ENCODE assay signal across 8 cellular contexts in genomic region chr10:114821293-114821914, GRCh38. TPM values are rescaled to one million over a fixed set of nuclear protein-coding genes. Genes with fewer than 3 reads are reported as not detected.
DNase-seq lines count a peak whose midpoint lies in the region; ATAC-seq and TF ChIP-seq lines count a peak whose summit lies in the region.

A gene with protein sequence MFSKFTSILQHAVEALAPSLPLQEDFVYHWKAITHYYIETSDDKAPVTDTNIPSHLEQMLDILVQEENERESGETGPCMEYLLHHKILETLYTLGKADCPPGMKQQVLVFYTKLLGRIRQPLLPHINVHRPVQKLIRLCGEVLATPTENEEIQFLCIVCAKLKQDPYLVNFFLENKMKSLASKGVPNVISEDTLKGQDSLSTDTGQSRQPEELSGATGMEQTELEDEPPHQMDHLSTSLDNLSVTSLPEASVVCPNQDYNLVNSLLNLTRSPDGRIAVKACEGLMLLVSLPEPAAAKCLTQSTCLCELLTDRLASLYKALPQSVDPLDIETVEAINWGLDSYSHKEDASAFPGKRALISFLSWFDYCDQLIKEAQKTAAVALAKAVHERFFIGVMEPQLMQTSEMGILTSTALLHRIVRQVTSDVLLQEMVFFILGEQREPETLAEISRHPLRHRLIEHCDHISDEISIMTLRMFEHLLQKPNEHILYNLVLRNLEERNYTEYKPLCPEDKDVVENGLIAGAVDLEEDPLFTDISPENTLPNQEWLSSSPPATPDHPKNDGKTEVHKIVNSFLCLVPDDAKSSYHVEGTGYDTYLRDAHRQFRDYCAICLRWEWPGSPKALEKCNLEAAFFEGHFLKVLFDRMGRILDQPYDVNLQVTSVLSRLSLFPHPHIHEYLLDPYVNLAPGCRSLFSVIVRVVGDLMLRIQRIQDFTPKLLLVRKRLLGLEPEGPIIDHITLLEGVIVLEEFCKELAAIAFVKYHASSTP (plus strand): TSS chr10:114821780. CDS start chr10:114822079, 299 bp downstream.

- H3K27ac Mint-ChIP-seq in activated T-cell treated with anti-CD3 and anti-CD28 coated beads, Interleukin-2, amount 50 U/mL, for 24 hours, result peak within 1 kb of the TSS; percentile 96
- H3K27ac Mint-ChIP-seq in stimulated activated effector memory CD8-positive, alpha-beta T cell treated with anti-CD3 and anti-CD28 coated beads, Interleukin-12 subunit alpha, Interleukin-12 subunit beta, amount 100 ng/mL, for 72 hours, result peak within 1 kb of the TSS; percentile 97

- H3K36me3 Mint-ChIP-seq in activated T-cell treated with anti-CD3 and anti-CD28 coated beads, Interleukin-2, amount 50 U/mL, for 24 hours (ENCODE audit: low read depth), result peaks cover 24% of the 10 kb centered on the region
- peaks cover 12% of the 10 kb centered on the region for H3K36me3 Mint-ChIP-seq in stimulated activated effector memory CD8-positive, alpha-beta T cell treated with anti-CD3 and anti-CD28 coated beads, Interleukin-12 subunit alpha, Interleukin-12 subunit beta, amount 100 ng/mL, for 72 hours

- no peaks in the 10 kb centered on the region for H3K27me3 ChIP-seq in PC-3 (ENCODE audit: low read length)

- peak within 1 kb of the TSS; percentile 79 for H3K27ac ChIP-seq in PC-3 (ENCODE audit: low read length)

- H3K9me3 Mint-ChIP-seq in activated T-cell treated with anti-CD3 and anti-CD28 coated beads, Interleukin-2, amount 50 U/mL, for 24 hours, result no peaks in the 10 kb centered on the region
- H3K9me3 Mint-ChIP-seq in stimulated activated effector memory CD8-positive, alpha-beta T cell treated with anti-CD3 and anti-CD28 coated beads, Interleukin-12 subunit alpha, Interleukin-12 subunit beta, amount 100 ng/mL, for 72 hours, result no peaks in the 10 kb centered on the region

- BruUV-seq in PC-3 (replicated peaks; lab: Mats Ljungman, UMichigan), result no TSS peak

- peak within 1 kb of the TSS; percentile 99 for H3K4me3 ChIP-seq in PC-3 (ENCODE audit: low read length)

- no peaks in the 10 kb centered on the region for H3F3A ChIP-seq in PC-3 (ENCODE audit: low read length, unreplicated experiment)

- 0 out of 2 replicates have a peak, but pooled peaks have one; percentile 26 for TF ChIP-seq CTCF in PC-3 (conservative IDR thresholded peaks at IDR 0.05; ENCODE audit: low read depth, low read length)

- no peaks in the 10 kb centered on the region for H3K36me3 ChIP-seq in PC-3 (ENCODE audit: low read depth, low read length)

- DNase-seq in COR-L47 (lab: John Stamatoyannopoulos, UW), result peak; percentile 2
- peak; percentile 76 for DNase-seq in PC-3
- peak; percentile 92 for DNase-seq in activated T-cell treated with anti-CD3 and anti-CD28 coated beads, Interleukin-2, amount 50 U/mL, for 24 hours
- DNase-seq in myocyte (ENCODE audit: low read depth), result peak; percentile 82
- DNase-seq in stimulated activated effector memory CD8-positive, alpha-beta T cell treated with anti-CD3 and anti-CD28 coated beads, Interleukin-12 subunit alpha, Interleukin-12 subunit beta, amount 100 ng/mL, for 72 hours (ENCODE audit: low spot score in 2 of 2), result peak; percentile 93 to 95

- intact Hi-C loops in PC-3 (cut with micrococcal nuclease), result loop anchor here (2.0 to 5.0 kb wide), 2 partner anchors 36 to 41 kb away; no protein-coding TSS in a partner anchor

- H3K79me2 ChIP-seq in PC-3 (ENCODE audit: low read length), result peaks cover 42% of the 10 kb centered on the region

- ATAC-seq in GM19372 (IDR thresholded peaks at IDR 0.05; ENCODE audit: low read depth, unreplicated experiment) (peak; percentile 74), HG03521 (IDR thresholded peaks at IDR 0.05; ENCODE audit: unreplicated experiment) (peak; percentile 78), PC-3 (peak; percentile 80), esophagus mucosa (peak; percentile 94)
- peak; percentile 88 for ATAC-seq in stimulated activated effector memory CD8-positive, alpha-beta T cell treated with anti-CD3 and anti-CD28 coated beads, Interleukin-12 subunit alpha, Interleukin-12 subunit beta, amount 100 ng/mL, for 72 hours

- no peaks in the 10 kb centered on the region for H4K20me1 ChIP-seq in PC-3 (ENCODE audit: low read length)

- no peaks in the 10 kb centered on the region for H3K27me3 Mint-ChIP-seq in activated T-cell treated with anti-CD3 and anti-CD28 coated beads, Interleukin-2, amount 50 U/mL, for 24 hours

- peak within 1 kb of the TSS; percentile 96 for H3K4me2 ChIP-seq in PC-3 (ENCODE audit: low read length)

- H2AFZ ChIP-seq in PC-3 (ENCODE audit: low read length), result peak within 1 kb of the TSS; percentile 90

- CTCF ChIA-PET in PC-3 (lab: Charles Lee), result interaction anchor here (0.5 to 1.4 kb wide), 5 partner anchors 8 to 350 kb away, joined by 3 to 15 read pairs (median 3); no protein-coding TSS in a partner anchor

- POLR2A ChIA-PET in PC-3 (lab: Charles Lee; ENCODE audit: unreplicated experiment), result interaction anchor here (0.6 kb wide), 1 partner anchor 268 kb away, joined by 3 read pairs; no protein-coding TSS in a partner anchor

- peaks cover 25% of the 10 kb centered on the region for H3K4me1 ChIP-seq in PC-3 (ENCODE audit: insufficient read depth, low read length)

- H3K9me2 ChIP-seq in PC-3 (replicated peaks; ENCODE audit: low read length), result no peaks in the 10 kb centered on the region

- H3K9ac ChIP-seq in PC-3 (ENCODE audit: low read length), result peak within 1 kb of the TSS; percentile 88

- H3K9me3 ChIP-seq in PC-3 (ENCODE audit: low read length), result no peaks in the 10 kb centered on the region

- peak within 1 kb of the TSS; percentile 93 for H3K4me3 Mint-ChIP-seq in activated T-cell treated with anti-CD3 and anti-CD28 coated beads, Interleukin-2, amount 50 U/mL, for 24 hours
- peak within 1 kb of the TSS; percentile 87 for H3K4me3 Mint-ChIP-seq in stimulated activated effector memory CD8-positive, alpha-beta T cell treated with anti-CD3 and anti-CD28 coated beads, Interleukin-12 subunit alpha, Interleukin-12 subunit beta, amount 100 ng/mL, for 72 hours

- peaks cover 43% of the 10 kb centered on the region for H3K4me1 Mint-ChIP-seq in activated T-cell treated with anti-CD3 and anti-CD28 coated beads, Interleukin-2, amount 50 U/mL, for 24 hours (ENCODE audit: low read depth)
- peaks cover 26% of the 10 kb centered on the region for H3K4me1 Mint-ChIP-seq in stimulated activated effector memory CD8-positive, alpha-beta T cell treated with anti-CD3 and anti-CD28 coated beads, Interleukin-12 subunit alpha, Interleukin-12 subunit beta, amount 100 ng/mL, for 72 hours

RNA-seq across cellular contexts. Expression of the gene that starts here (rescaled TPM):
- 3.7 and 4.6 TPM in 2 replicates for total RNA-seq in PC-3 (2014; rRNA removed)
- total RNA-seq in esophagus mucosa, result 7.9 TPM
- 18.3 and 20.0 TPM in 2 replicates for total RNA-seq in myocyte
- polyA plus RNA-seq in myocyte (2012), result 11.5 TPM

Comparison
In these comparisons a context has a peak if more than half of its experiments do, and no peak if none do; other contexts are left out.
1. Peak in every context shown above with its lines: DNase-seq, ATAC-seq, H3K4me3 ChIP-seq and H3K27ac ChIP-seq.
2. DNase-seq: peak in every context shown above with its lines; median percentile 94 in stimulated activated effector memory CD8-positive, alpha-beta T cell treated with anti-CD3 and anti-CD28 coated beads, Interleukin-12 subunit alpha, Interleukin-12 subunit beta, amount 100 ng/mL, for 72 hours; 92 in activated T-cell treated with anti-CD3 and anti-CD28 coated beads, Interleukin-2, amount 50 U/mL, for 24 hours; 82 in myocyte; 76 in PC-3; 2 in COR-L47.